Comparison of ENCODE assay signal across 1 cellular context in genomic region chr16:57892041-57892440, GRCh38.
TF ChIP-seq lines count a peak whose summit lies in the region.

No MANE protein-coding gene starts in this region.

TF ChIP-seq in IMR-90, 13 proteins besides CTCF, POLR2A, EP300 and RAD21 (continued from another document):
- TF ChIP-seq MAFK (IDR thresholded peaks at IDR 0.05; ENCODE audit: low read depth, low read length) (no peak), CHD1 (IDR thresholded peaks at IDR 0.05; ENCODE audit: low read depth, low read length) (no peak), RFX5 (IDR thresholded peaks at IDR 0.05; ENCODE audit: low read depth, low read length) (no peak), USF2 (IDR thresholded peaks at IDR 0.05; ENCODE audit: low read depth, low read length) (no peak), BHLHE40 (IDR thresholded peaks at IDR 0.05; ENCODE audit: low read depth, low read length) (no peak), FOS (IDR thresholded peaks at IDR 0.05; ENCODE audit: low read depth, low read length) (no peak), MXI1 (IDR thresholded peaks at IDR 0.05; ENCODE audit: borderline replicate concordance, low read depth, low read length) (no peak), CEBPB (IDR thresholded peaks at IDR 0.05; ENCODE audit: low read depth, low read length) (no peak)
TF ChIP-seq in IMR-90: peak in this region for 0.
